21 cellular contexts compared by ENCODE assay signal in the genomic region with DNA sequence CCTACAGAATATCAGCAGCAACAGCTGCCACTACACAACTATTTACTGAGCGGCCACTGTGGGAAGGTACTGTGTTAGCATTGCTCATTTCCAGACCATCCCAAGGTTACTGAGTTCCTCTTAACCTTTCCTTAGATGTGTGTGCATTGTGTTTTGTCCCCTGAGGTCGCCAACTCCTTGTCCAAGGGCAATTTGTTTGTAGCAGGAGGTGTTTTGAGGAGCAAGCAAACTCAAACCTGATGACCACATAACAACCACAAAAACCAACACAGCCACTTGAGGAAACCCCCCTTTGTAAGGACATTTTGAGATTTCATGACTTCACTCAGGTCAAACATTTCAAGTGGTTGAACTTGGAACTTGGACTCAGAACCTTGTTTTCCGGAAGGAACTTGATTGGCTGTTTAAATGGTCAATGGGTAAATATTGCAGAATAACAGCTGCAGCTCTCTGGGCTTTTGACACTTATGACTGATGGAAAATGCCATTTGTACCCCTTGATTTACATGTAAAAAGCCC.
A peak's percentile ranks its signal among the peaks of the same experiment; 100 is the strongest.
DNase-seq lines count a peak whose midpoint lies in the region; ATAC-seq and TF ChIP-seq lines count a peak whose summit lies in the region.
"Had no signal": no experiment of that assay in that cellular context is flagged by ENCODE, and none has a peak within 500 bp of the region (broad histone marks: within the 10 kb centered on the region; RNA-seq: fewer than 3 reads in every experiment).

No MANE protein-coding gene starts in this region.

- H3K9me3 ChIP-seq in liver (ENCODE audit: control insufficient read depth in 4 of 4, low read length in 3 of 4) = no peaks in the 10 kb centered on the region
- H3K9me3 ChIP-seq in left ventricle myocardium inferior (replicated peaks) = no peaks in the 10 kb centered on the region
- H3K9me3 ChIP-seq: esophagus muscularis mucosa had no signal

- no peak for TF ChIP-seq CTCF in GM13977 (IDR thresholded peaks at IDR 0.05; ENCODE audit: extremely low read depth, insufficient read depth, missing control alignments)
- no peak for TF ChIP-seq CTCF in GM20000 (IDR thresholded peaks at IDR 0.05; ENCODE audit: extremely low read depth, missing control alignments)
- no peak for TF ChIP-seq CTCF in liver (IDR thresholded peaks at IDR 0.05; ENCODE audit: low read depth, low read length, missing input control)
- no peak for TF ChIP-seq CTCF in left ventricle myocardium inferior (IDR thresholded peaks at IDR 0.05; ENCODE audit: borderline replicate concordance)

- ATAC-seq in HG03045 (IDR thresholded peaks at IDR 0.05; ENCODE audit: unreplicated experiment) (peak; percentile 66), HG02938 (IDR thresholded peaks at IDR 0.05; ENCODE audit: unreplicated experiment) (no peak)
- ATAC-seq: HCT116 had no signal

- TF ChIP-seq RAD21 in liver (IDR thresholded peaks at IDR 0.05) = peak in 1 of 2 donors; percentile 12

- DNase-seq in GM13977 (ENCODE audit: low spot score) = peak; percentile 20
- DNase-seq in GM20000 (ENCODE audit: low spot score) = peak; percentile 7
- no peak for DNase-seq in left ventricle myocardium inferior
- DNase-seq in EL = no peak
- no peak for DNase-seq in NCI-H146 (lab: John Stamatoyannopoulos, UW)
- DNase-seq: activated CD4-positive, alpha-beta T cell treated with anti-CD3 and anti-CD28 coated beads, Interleukin-2, amount 10 ng/mL, durations not matched to agents 7 days and 5 days; activated CD8-positive, alpha-beta memory T cell treated with anti-CD3 and anti-CD28 coated beads, Interleukin-2, amount 50 U/mL, for 48 hours; activated effector memory CD4-positive, alpha-beta T cell treated with anti-CD3 and anti-CD28 coated beads, Interleukin-2, amount 50 U/mL, for 16 hours; caudate nucleus; NCI-H2081 treated with DMSO at 0.1 percent for 48 hours; NCI-H510A treated with DMSO at 0.1 percent for 48 hours; stimulated activated CD4-positive, alpha-beta T cell treated with anti-CD3 and anti-CD28 coated beads, Interleukin-15, amount 100 ng/mL, for 24 hours; stimulated activated naive CD4-positive, alpha-beta T cell; SW 1271; trophoblast cell had no signal

- in situ Hi-C loops in GM13977 (cut with MboI; ENCODE audit: low pct_unique_long_range_greater_than_20kb, low sequenced_read_pairs, unreplicated experiment) = no loop called here

- H3K4me1 ChIP-seq in liver (ENCODE audit: control insufficient read depth in 4 of 4, insufficient read depth in 4 of 4, low read length in 3 of 4) (peaks cover 4 to 24% (median 22%) of the 10 kb centered on the region in 4 donors), left ventricle myocardium inferior (no peaks in the 10 kb centered on the region)
- H3K4me1 ChIP-seq: esophagus muscularis mucosa had no signal

- H3K27ac ChIP-seq in liver (ENCODE audit: low read depth in 1 of 2, low read length in 2 of 2) (no peak overlapping the region), left ventricle myocardium inferior (replicated peaks) (no peak overlapping the region)
- H3K27ac ChIP-seq: C4-2B, esophagus muscularis mucosa had no signal

- no peak overlapping the region for H3K9ac ChIP-seq in liver (ENCODE audit: low read depth in 1 of 2, low read length in 2 of 2)

- H3K27me3 ChIP-seq in liver (ENCODE audit: control insufficient read depth in 4 of 4, insufficient read depth in 4 of 4, low read length in 3 of 4) (peaks cover 0 to 6% (median 0%) of the 10 kb centered on the region in 4 donors), left ventricle myocardium inferior (ENCODE audit: low read depth) (no peaks in the 10 kb centered on the region)
- H3K27me3 ChIP-seq: esophagus muscularis mucosa had no signal

- intact Hi-C loops in left ventricle myocardium inferior (cut with micrococcal nuclease) = no loop called here

- WGBS in liver = 78% methylated on average over 3 of the region's 3 CpGs

- no peak overlapping the region for H3K4me3 ChIP-seq in liver (ENCODE audit: low read depth in 1 of 3, low read length in 3 of 3)
- no peak overlapping the region for H3K4me3 ChIP-seq in left ventricle myocardium inferior
- H3K4me3 ChIP-seq: esophagus muscularis mucosa had no signal

- H3K36me3 ChIP-seq in liver (ENCODE audit: control insufficient read depth in 4 of 4, insufficient read depth in 3 of 4, low read depth in 1 of 4, low read length in 3 of 4) (no peaks in the 10 kb centered on the region), left ventricle myocardium inferior (no peaks in the 10 kb centered on the region)
- H3K36me3 ChIP-seq: esophagus muscularis mucosa had no signal

TF ChIP-seq in liver, 16 proteins besides CTCF, POLR2A, EP300 and RAD21:
- TF ChIP-seq ZBTB33 (IDR thresholded peaks at IDR 0.05) = no peak
- TF ChIP-seq HNF4A (conservative IDR thresholded peaks at IDR 0.05) = peak; percentile 64 to 68
- TF ChIP-seq YY1 (IDR thresholded peaks at IDR 0.05) = peak; percentile 27
- peak; percentile 22 for TF ChIP-seq SP1 (IDR thresholded peaks at IDR 0.05)
- TF ChIP-seq RXRA (IDR thresholded peaks at IDR 0.05) = peak in 1 of 2 donors; percentile 45
TF ChIP-seq in liver: peak in this region for 4.

Comparison
In these comparisons a context has a peak if more than half of its experiments do, and no peak if none do; other contexts are left out.
1. DNase-seq: peak in GM13977 (single experiment) and GM20000 (single experiment); none in left ventricle myocardium inferior (single experiment), EL (single experiment) and NCI-H146 (single experiment).